23 cellular contexts compared by ENCODE assay signal in genomic region chr13:42807236-42807635, GRCh38. TPM values are rescaled to one million over a fixed set of nuclear protein-coding genes. Genes with fewer than 3 reads are reported as not detected.
DNase-seq lines count a peak whose midpoint lies in the region; ATAC-seq, FAIRE-seq and TF ChIP-seq lines count a peak whose summit lies in the region.
"Had no signal": no experiment of that assay in that cellular context is flagged by ENCODE, and none has a peak within 500 bp of the region (broad histone marks: within the 10 kb centered on the region; RNA-seq: fewer than 3 reads in every experiment).

No MANE protein-coding gene starts in this region.

- no peak overlapping the region for H3K9ac ChIP-seq in mesenchymal stem cell (ENCODE audit: low read length)

- H2AFZ ChIP-seq in mesenchymal stem cell (ENCODE audit: low read depth, low read length), result no peak overlapping the region

- WGBS in mesenchymal stem cell, result 40% methylated on average over 1 of the region's 2 CpGs

- DNase-seq in DMS53 (lab: John Stamatoyannopoulos, UW) (peak; percentile 4), DMS53 treated with DMSO at 0.1 percent for 48 hours (lab: John Stamatoyannopoulos, UW; ENCODE audit: unreplicated experiment) (no peak), GM12892 (ENCODE audit: insufficient read length) (no peak), RPMI7951 (ENCODE audit: low read depth) (peak; percentile 55), mesenchymal stem cell (peak; percentile 33), SW480 (ENCODE audit: low spot score) (no peak), dermis blood vessel endothelial cell (no peak)
- DNase-seq: activated CD4-positive, alpha-beta T cell treated with anti-CD3 and anti-CD28 coated beads for 36 hours; activated CD8-positive, alpha-beta memory T cell treated with anti-CD3 and anti-CD28 coated beads, Interleukin-2, amount 50 U/mL, for 4 hours; AML-193; H9; NCI-H1417; NCI-H2081; psoas muscle; SIG-M5 had no signal

- H3K4me1 ChIP-seq in mesenchymal stem cell (ENCODE audit: control insufficient read depth, insufficient read depth, low read depth, low read length), result peaks cover 5% of the 10 kb centered on the region
- H3K4me1 ChIP-seq: psoas muscle, tibial nerve had no signal

- no peak overlapping the region for H3K27ac ChIP-seq in mesenchymal stem cell (ENCODE audit: low read length, poor library complexity, severe bottlenecking)
- H3K27ac ChIP-seq: 22Rv1, neutrophil, psoas muscle, tibial nerve had no signal

- no peak overlapping the region for H3K4me3 ChIP-seq in mesenchymal stem cell (ENCODE audit: insufficient read depth in 1 of 2, low read depth in 1 of 2, low read length in 2 of 2)
- H3K4me3 ChIP-seq: GM12878, lung, psoas muscle, tibial nerve had no signal

- no peak for TF ChIP-seq POLR2A in GM12892 (IDR thresholded peaks at IDR 0.05; ENCODE audit: low read depth, low read length)

- H2AK5ac ChIP-seq in mesenchymal stem cell (ENCODE audit: low read length, severe bottlenecking), result no peak overlapping the region

- H2BK12ac ChIP-seq in mesenchymal stem cell (ENCODE audit: low read length in 2 of 2), result peak overlapping the region in 1 of 2 experiments; percentile 56

- H3K27me3 ChIP-seq in mesenchymal stem cell (ENCODE audit: control insufficient read depth in 1 of 2, insufficient read depth in 1 of 2, low read length in 2 of 2), result no peaks in the 10 kb centered on the region
- H3K27me3 ChIP-seq: neutrophil, tibial nerve had no signal

- H4K91ac ChIP-seq in mesenchymal stem cell (ENCODE audit: low read length), result no peak overlapping the region

- no peak overlapping the region for H4K8ac ChIP-seq in mesenchymal stem cell (ENCODE audit: low read length)

- ATAC-seq in GM19324 (IDR thresholded peaks at IDR 0.05; ENCODE audit: low FRiP score, unreplicated experiment), result no peak
- ATAC-seq: activated CD4-positive, alpha-beta T cell treated with anti-CD3 and anti-CD28 coated beads for 36 hours; GM12878; psoas muscle had no signal

- no peaks in the 10 kb centered on the region for H3K79me1 ChIP-seq in mesenchymal stem cell (replicated peaks; ENCODE audit: low read length, poor library complexity, severe bottlenecking)

- H3K4me2 ChIP-seq in mesenchymal stem cell (ENCODE audit: low read length, poor library complexity, severe bottlenecking), result no peak overlapping the region

- H3K9me3 ChIP-seq in mesenchymal stem cell (ENCODE audit: control insufficient read depth, low read length), result no peaks in the 10 kb centered on the region
- H3K9me3 ChIP-seq: neutrophil, psoas muscle, tibial nerve had no signal

- peak; percentile 69 for FAIRE-seq in GM12892 (lab: Jason Lieb, UNC)
- FAIRE-seq: GM12878, TTC549 had no signal

- no peak overlapping the region for H3K14ac ChIP-seq in mesenchymal stem cell (ENCODE audit: low read length in 2 of 2)

- H2BK120ac ChIP-seq in mesenchymal stem cell (ENCODE audit: low read depth, low read length), result no peak overlapping the region

- H2BK5ac ChIP-seq in mesenchymal stem cell (ENCODE audit: low read depth, low read length, poor library complexity, severe bottlenecking), result no peak overlapping the region

- H3K36me3 ChIP-seq in mesenchymal stem cell (ENCODE audit: control insufficient read depth in 1 of 2, insufficient read depth in 2 of 2, low read depth in 1 of 2, low read length in 2 of 2), result peaks cover 0 to 40% of the 10 kb centered on the region in 2 experiments
- H3K36me3 ChIP-seq: neutrophil, tibial nerve had no signal

- H3K23ac ChIP-seq in mesenchymal stem cell (ENCODE audit: low read length in 2 of 2), result no peak overlapping the region

- H3K4ac ChIP-seq in mesenchymal stem cell (ENCODE audit: low read depth in 1 of 2, low read length in 2 of 2), result no peak overlapping the region

- H2BK15ac ChIP-seq in mesenchymal stem cell (ENCODE audit: low read depth, poor library complexity, severe bottlenecking), result no peak overlapping the region

- peak overlapping the region in 1 of 2 experiments; percentile 30 for H3K18ac ChIP-seq in mesenchymal stem cell (ENCODE audit: low read depth in 1 of 2, low read length in 2 of 2)

RNA-seq across cellular contexts. Expression of gene FAM216B, which starts 25.9 kb away (rescaled TPM):
- polyA plus RNA-seq in GM12892 (2012; ENCODE audit: missing spikeins), result not detected
- not detected in 2 replicates for total RNA-seq in RPMI7951 (2014; rRNA removed; shearing (Covaris generic))
- polyA plus RNA-seq in mesenchymal stem cell (2013, experiment 1 of 2), result 0.37 TPM
- 0.45 TPM for polyA plus RNA-seq in mesenchymal stem cell (2013, experiment 2 of 2)
- total RNA-seq in dermis blood vessel endothelial cell, result not detected in 2 replicates
- total RNA-seq: activated CD4-positive, alpha-beta T cell treated with anti-CD3 and anti-CD28 coated beads for 36 hours; GM12878; H9; kidney epithelial cell; psoas muscle; tibial nerve had no signal
- polyA plus RNA-seq: GM12878, psoas muscle had no signal

Comparison
In these comparisons a context has a peak if more than half of its experiments do, and no peak if none do; other contexts are left out.
1. DNase-seq: peak in DMS53 (single experiment), RPMI7951 (single experiment) and mesenchymal stem cell (single experiment); none in DMS53 treated with DMSO at 0.1 percent for 48 hours (single experiment), GM12892 (single experiment), SW480 (single experiment) and dermis blood vessel endothelial cell (single experiment).